ENCODE assay signal across 7 cellular contexts in the genomic region with DNA sequence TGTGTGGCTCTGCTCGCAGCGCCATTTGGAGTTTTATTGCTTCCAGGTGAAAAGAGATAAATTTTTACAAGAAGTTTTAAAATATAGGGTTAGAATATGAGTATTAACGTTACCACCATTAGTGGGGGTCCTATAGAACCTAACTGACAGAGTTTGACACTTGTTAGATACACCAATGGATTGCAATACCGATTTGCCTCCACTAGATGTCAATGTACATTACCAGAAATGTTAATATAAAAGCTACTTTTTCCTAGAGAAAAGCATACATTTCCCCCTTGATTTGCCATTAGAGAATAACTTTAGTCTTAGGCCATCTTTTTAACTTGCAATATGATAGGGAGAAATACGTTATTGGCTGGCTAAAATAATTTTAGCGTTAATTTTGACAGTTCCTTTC.
DNase-seq lines count a peak whose midpoint lies in the region; ATAC-seq and TF ChIP-seq lines count a peak whose summit lies in the region.

No MANE protein-coding gene starts in this region.

- peak; percentile 0 for DNase-seq in GM19238 (ENCODE audit: insufficient read length, low spot score)
- peak in 2 of 3 experiments; percentile 6 to 49 for DNase-seq in NCI-H1417 (lab: John Stamatoyannopoulos, UW)
- peak; percentile 2 to 16 for DNase-seq in dermis microvascular lymphatic vessel endothelial cell (ENCODE audit: low read depth in 2 of 2)
- no peak for DNase-seq in psoas muscle
- no peak for DNase-seq in activated T-helper 1 cell treated with anti-CD3 and anti-CD28 coated beads, Interleukin-12 subunit alpha, Interleukin-12 subunit beta, Interleukin-2, Interleukin-4 antibody, amounts not matched to agents 30 ng/mL and 10 ng/mL and 1 ng/mL, durations not matched to agents 14 hours and 24 hours and 36 hours (ENCODE audit: low spot score)
- DNase-seq in activated gamma-delta T cell (lab: John Stamatoyannopoulos, UW): no peak

- no peaks in the 10 kb centered on the region for H3K27me3 ChIP-seq in psoas muscle (ENCODE audit: insufficient read depth in 3 of 3, low read length in 2 of 3)

- peaks cover 9% of the 10 kb centered on the region for H3K9me3 ChIP-seq in psoas muscle

- intact Hi-C loops in psoas muscle (cut with DNase I): no loop called here
- intact Hi-C loops in activated T-helper 1 cell treated with anti-CD3 and anti-CD28 coated beads, Interleukin-12 subunit alpha, Interleukin-12 subunit beta, Interleukin-2, Interleukin-4 antibody, amounts not matched to agents 30 ng/mL and 10 ng/mL and 1 ng/mL, durations not matched to agents 14 hours and 24 hours and 36 hours (cut with micrococcal nuclease): loop anchor here (5.0 kb wide), 1 partner anchor 459 kb away; no protein-coding TSS in a partner anchor

- ATAC-seq in psoas muscle: no peak
- ATAC-seq in GM18873 (IDR thresholded peaks at IDR 0.05; ENCODE audit: low FRiP score, unreplicated experiment): no peak

- H3K4me3 ChIP-seq in psoas muscle: no peak overlapping the region

- H3K27me3 Mint-ChIP-seq in activated T-helper 1 cell treated with anti-CD3 and anti-CD28 coated beads, Interleukin-12 subunit alpha, Interleukin-12 subunit beta, Interleukin-2, Interleukin-4 antibody, amounts not matched to agents 30 ng/mL and 10 ng/mL and 1 ng/mL, durations not matched to agents 14 hours and 24 hours and 36 hours (ENCODE audit: insufficient read depth): no peaks in the 10 kb centered on the region

- no peak overlapping the region for H3K4me3 Mint-ChIP-seq in activated T-helper 1 cell treated with anti-CD3 and anti-CD28 coated beads, Interleukin-12 subunit alpha, Interleukin-12 subunit beta, Interleukin-2, Interleukin-4 antibody, amounts not matched to agents 30 ng/mL and 10 ng/mL and 1 ng/mL, durations not matched to agents 14 hours and 24 hours and 36 hours

- H3K4me1 Mint-ChIP-seq in activated T-helper 1 cell treated with anti-CD3 and anti-CD28 coated beads, Interleukin-12 subunit alpha, Interleukin-12 subunit beta, Interleukin-2, Interleukin-4 antibody, amounts not matched to agents 30 ng/mL and 10 ng/mL and 1 ng/mL, durations not matched to agents 14 hours and 24 hours and 36 hours (ENCODE audit: low read depth): peaks cover 8% of the 10 kb centered on the region

- no peaks in the 10 kb centered on the region for H3K4me1 ChIP-seq in psoas muscle

- no peaks in the 10 kb centered on the region for H3K36me3 ChIP-seq in psoas muscle (ENCODE audit: insufficient read depth in 1 of 2, low read depth in 1 of 2)

- no peak overlapping the region for H3K27ac ChIP-seq in psoas muscle

- no peak overlapping the region for H3K27ac Mint-ChIP-seq in activated T-helper 1 cell treated with anti-CD3 and anti-CD28 coated beads, Interleukin-12 subunit alpha, Interleukin-12 subunit beta, Interleukin-2, Interleukin-4 antibody, amounts not matched to agents 30 ng/mL and 10 ng/mL and 1 ng/mL, durations not matched to agents 14 hours and 24 hours and 36 hours

- WGBS in psoas muscle, 3 donors: 27 to 42% (median 37%) methylated on average over 6 of the region's 6 CpGs

- H3K36me3 Mint-ChIP-seq in activated T-helper 1 cell treated with anti-CD3 and anti-CD28 coated beads, Interleukin-12 subunit alpha, Interleukin-12 subunit beta, Interleukin-2, Interleukin-4 antibody, amounts not matched to agents 30 ng/mL and 10 ng/mL and 1 ng/mL, durations not matched to agents 14 hours and 24 hours and 36 hours (ENCODE audit: low read depth): peaks cover 2% of the 10 kb centered on the region

- peaks cover under 1% of the 10 kb centered on the region for H3K9me3 Mint-ChIP-seq in activated T-helper 1 cell treated with anti-CD3 and anti-CD28 coated beads, Interleukin-12 subunit alpha, Interleukin-12 subunit beta, Interleukin-2, Interleukin-4 antibody, amounts not matched to agents 30 ng/mL and 10 ng/mL and 1 ng/mL, durations not matched to agents 14 hours and 24 hours and 36 hours

- peak; percentile 37 for TF ChIP-seq CTCF in psoas muscle (IDR thresholded peaks at IDR 0.05)

Comparison
In these comparisons a context has a peak if more than half of its experiments do, and no peak if none do; other contexts are left out.
1. DNase-seq: peak in GM19238 (single experiment), NCI-H1417 (2 of 3) and dermis microvascular lymphatic vessel endothelial cell (2 of 2); none in psoas muscle (0 of 2), activated T-helper 1 cell treated with anti-CD3 and anti-CD28 coated beads, Interleukin-12 subunit alpha, Interleukin-12 subunit beta, Interleukin-2, Interleukin-4 antibody, amounts not matched to agents 30 ng/mL and 10 ng/mL and 1 ng/mL, durations not matched to agents 14 hours and 24 hours and 36 hours (single experiment) and activated gamma-delta T cell (single experiment).